Comparison of ENCODE assay signal across 1 cellular context in the genomic region with DNA sequence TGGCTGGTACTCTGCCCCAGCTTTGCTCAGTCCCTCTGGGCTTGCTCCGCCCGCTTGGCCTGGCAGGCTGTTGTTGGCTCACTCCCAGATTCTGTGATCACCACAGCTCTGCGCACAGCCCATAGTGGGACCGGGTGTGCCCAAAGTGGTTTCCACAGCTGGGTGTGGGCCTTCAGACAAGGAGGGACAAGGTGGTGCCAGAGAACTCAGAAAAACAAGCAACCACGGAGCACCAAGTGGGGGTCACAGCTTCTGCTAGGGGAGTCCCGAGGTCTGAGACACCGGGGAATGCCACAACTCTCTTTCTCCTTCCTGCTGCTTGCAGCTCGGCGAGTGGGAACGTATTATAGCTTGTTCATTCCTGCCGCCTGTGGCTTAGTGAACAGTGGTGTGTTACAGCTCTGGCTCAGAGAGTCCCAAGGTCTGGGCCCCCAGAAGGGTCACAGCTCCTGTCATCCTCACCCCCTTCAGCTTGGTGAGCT.
TF ChIP-seq lines count a peak whose summit lies in the region.

No MANE protein-coding gene starts in this region.

TF ChIP-seq in SK-N-SH, 30 proteins besides CTCF, POLR2A, EP300 and RAD21 (continued from another document):
- TF ChIP-seq, protein P1, sequence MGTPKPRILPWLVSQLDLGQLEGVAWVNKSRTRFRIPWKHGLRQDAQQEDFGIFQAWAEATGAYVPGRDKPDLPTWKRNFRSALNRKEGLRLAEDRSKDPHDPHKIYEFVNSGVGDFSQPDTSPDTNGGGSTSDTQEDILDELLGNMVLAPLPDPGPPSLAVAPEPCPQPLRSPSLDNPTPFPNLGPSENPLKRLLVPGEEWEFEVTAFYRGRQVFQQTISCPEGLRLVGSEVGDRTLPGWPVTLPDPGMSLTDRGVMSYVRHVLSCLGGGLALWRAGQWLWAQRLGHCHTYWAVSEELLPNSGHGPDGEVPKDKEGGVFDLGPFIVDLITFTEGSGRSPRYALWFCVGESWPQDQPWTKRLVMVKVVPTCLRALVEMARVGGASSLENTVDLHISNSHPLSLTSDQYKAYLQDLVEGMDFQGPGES (IDR thresholded peaks at IDR 0.05; ENCODE audit: low read depth, low read length) = no peak
- no peak for TF ChIP-seq MXI1 (IDR thresholded peaks at IDR 0.05; ENCODE audit: low read depth, low read length)
- TF ChIP-seq NRF1 (IDR thresholded peaks at IDR 0.05; ENCODE audit: low read depth, low read length) = no peak
- TF ChIP-seq EZH2phosphoT487 (IDR thresholded peaks at IDR 0.05; ENCODE audit: borderline replicate concordance, low read depth) = no peak
- no peak for TF ChIP-seq NFIC (IDR thresholded peaks at IDR 0.05; ENCODE audit: borderline replicate concordance)
- no peak for TF ChIP-seq TAF1 (IDR thresholded peaks at IDR 0.05; ENCODE audit: borderline replicate concordance, low read depth, low read length)
